ENCODE assay signal across 8 cellular contexts in the genomic region with DNA sequence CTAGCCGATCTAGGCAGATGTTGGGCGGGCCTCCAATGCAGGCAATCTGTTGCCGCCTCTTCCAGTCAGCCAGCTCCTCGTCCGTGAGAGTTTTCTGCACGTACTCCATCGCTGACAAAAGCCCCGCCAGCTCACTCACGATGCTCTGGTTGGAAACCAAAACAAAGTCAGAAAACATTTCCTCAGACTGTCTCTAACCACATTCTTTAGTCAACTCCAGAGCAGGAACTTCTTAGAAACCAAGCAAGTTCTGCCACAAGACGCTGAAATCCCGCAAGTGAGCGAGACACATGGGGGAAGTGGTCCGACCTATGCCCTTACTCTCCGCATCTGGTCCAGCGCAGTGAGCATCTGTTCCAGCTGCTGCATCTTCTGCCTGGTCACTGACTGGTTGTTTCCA. TPM values are rescaled to one million over a fixed set of nuclear protein-coding genes. Genes with fewer than 3 reads are reported as not detected.
A peak's percentile ranks its signal among the peaks of the same experiment; 100 is the strongest.
DNase-seq lines count a peak whose midpoint lies in the region; ATAC-seq, FAIRE-seq and TF ChIP-seq lines count a peak whose summit lies in the region.

No MANE protein-coding gene starts in this region.

- no peaks in the 10 kb centered on the region for H3K27me3 Mint-ChIP-seq in natural killer cell treated with Interleukin-12 subunit alpha and Interleukin-12 subunit beta and Interleukin-15 and Interleukin-18, amount 100 ng/mL, for 72 hours
- no peaks in the 10 kb centered on the region for H3K27me3 Mint-ChIP-seq in type B pancreatic cell

- H3K9me3 Mint-ChIP-seq in natural killer cell treated with Interleukin-12 subunit alpha and Interleukin-12 subunit beta and Interleukin-15 and Interleukin-18, amount 100 ng/mL, for 72 hours = no peaks in the 10 kb centered on the region
- H3K9me3 Mint-ChIP-seq in type B pancreatic cell = no peaks in the 10 kb centered on the region

- H3K4me1 Mint-ChIP-seq in natural killer cell treated with Interleukin-12 subunit alpha and Interleukin-12 subunit beta and Interleukin-15 and Interleukin-18, amount 100 ng/mL, for 72 hours (ENCODE audit: low read depth in 2 of 2) = peaks cover 28 to 41% of the 10 kb centered on the region in 2 donors
- H3K4me1 Mint-ChIP-seq in type B pancreatic cell (ENCODE audit: unreplicated experiment) = peaks cover 2% of the 10 kb centered on the region

- TF ChIP-seq CTCF in type B pancreatic cell (conservative IDR thresholded peaks at IDR 0.05) = no peak

- peak overlapping the region; percentile 75 for H3K4me3 Mint-ChIP-seq in natural killer cell treated with Interleukin-12 subunit alpha and Interleukin-12 subunit beta and Interleukin-15 and Interleukin-18, amount 100 ng/mL, for 72 hours
- H3K4me3 Mint-ChIP-seq in type B pancreatic cell = no peak overlapping the region

- no peak for TF ChIP-seq POLR2A in H54 (IDR thresholded peaks at IDR 0.05; ENCODE audit: low read depth, low read length)

- peak overlapping the region; percentile 62 to 76 for H3K27ac Mint-ChIP-seq in natural killer cell treated with Interleukin-12 subunit alpha and Interleukin-12 subunit beta and Interleukin-15 and Interleukin-18, amount 100 ng/mL, for 72 hours
- H3K27ac Mint-ChIP-seq in type B pancreatic cell = no peak overlapping the region

- ATAC-seq in HG02798 (IDR thresholded peaks at IDR 0.05; ENCODE audit: poor library complexity, unreplicated experiment) = peak; percentile 64
- ATAC-seq in natural killer cell treated with Interleukin-12 subunit alpha and Interleukin-12 subunit beta and Interleukin-15 and Interleukin-18, amount 100 ng/mL, for 72 hours = peak; percentile 69 to 89

- FAIRE-seq in H54 (lab: Jason Lieb, UNC) = no peak

- DNase-seq in CD1c-positive myeloid dendritic cell (ENCODE audit: extremely low spot score) (peak; percentile 53), NCI-H1930 (lab: John Stamatoyannopoulos, UW) (no peak), type B pancreatic cell (ENCODE audit: extremely low spot score, unreplicated experiment) (no peak), NCI-H226 (no peak), H54 (ENCODE audit: insufficient read length, low spot score) (no peak)
- DNase-seq in activated CD8-positive, alpha-beta memory T cell treated with anti-CD3 and anti-CD28 coated beads, Interleukin-2, amount 50 U/mL, for 4 hours = peak; percentile 65
- no peak for DNase-seq in natural killer cell treated with Interleukin-12 subunit alpha and Interleukin-12 subunit beta and Interleukin-15 and Interleukin-18, amount 100 ng/mL, for 72 hours (ENCODE audit: low spot score)

- peaks cover 39% of the 10 kb centered on the region for H3K36me3 Mint-ChIP-seq in natural killer cell treated with Interleukin-12 subunit alpha and Interleukin-12 subunit beta and Interleukin-15 and Interleukin-18, amount 100 ng/mL, for 72 hours
- H3K36me3 Mint-ChIP-seq in type B pancreatic cell = peaks cover 18% of the 10 kb centered on the region

RNA-seq across cellular contexts. Expression of a gene that starts 49.1 kb away (rescaled TPM):
- 100 to 1,000 TPM; 187 to 392 TPM for total RNA-seq in natural killer cell treated with Interleukin-12 subunit alpha and Interleukin-12 subunit beta and Interleukin-15 and Interleukin-18, amount 100 ng/mL, for 72 hours
- total RNA-seq in type B pancreatic cell (ENCODE audit: low replicate concordance) = 1.6 and 2.0 TPM in 2 replicates

RNA-seq across cellular contexts. Expression of a gene that starts 50.8 kb away (rescaled TPM):
- 100 to 1,000 TPM; 171 to 344 TPM for total RNA-seq in natural killer cell treated with Interleukin-12 subunit alpha and Interleukin-12 subunit beta and Interleukin-15 and Interleukin-18, amount 100 ng/mL, for 72 hours
- 64.9 and 80.1 TPM in 2 replicates for total RNA-seq in type B pancreatic cell (ENCODE audit: low replicate concordance)

Comparison
In these comparisons a context has a peak if more than half of its experiments do, and no peak if none do; other contexts are left out.
1. DNase-seq: peak in CD1c-positive myeloid dendritic cell (single experiment) and activated CD8-positive, alpha-beta memory T cell treated with anti-CD3 and anti-CD28 coated beads, Interleukin-2, amount 50 U/mL, for 4 hours (single experiment); none in natural killer cell treated with Interleukin-12 subunit alpha and Interleukin-12 subunit beta and Interleukin-15 and Interleukin-18, amount 100 ng/mL, for 72 hours (single experiment), NCI-H1930 (0 of 2), type B pancreatic cell (single experiment), NCI-H226 (single experiment) and H54 (single experiment).
2. RNA of a gene that starts 49.1 kb away (total RNA-seq): 187 to 392 TPM in natural killer cell treated with Interleukin-12 subunit alpha and Interleukin-12 subunit beta and Interleukin-15 and Interleukin-18, amount 100 ng/mL, for 72 hours; 1.6 to 2.0 TPM in type B pancreatic cell; every median in the first group is over 10 times any median in the second.